In the genomic region with DNA sequence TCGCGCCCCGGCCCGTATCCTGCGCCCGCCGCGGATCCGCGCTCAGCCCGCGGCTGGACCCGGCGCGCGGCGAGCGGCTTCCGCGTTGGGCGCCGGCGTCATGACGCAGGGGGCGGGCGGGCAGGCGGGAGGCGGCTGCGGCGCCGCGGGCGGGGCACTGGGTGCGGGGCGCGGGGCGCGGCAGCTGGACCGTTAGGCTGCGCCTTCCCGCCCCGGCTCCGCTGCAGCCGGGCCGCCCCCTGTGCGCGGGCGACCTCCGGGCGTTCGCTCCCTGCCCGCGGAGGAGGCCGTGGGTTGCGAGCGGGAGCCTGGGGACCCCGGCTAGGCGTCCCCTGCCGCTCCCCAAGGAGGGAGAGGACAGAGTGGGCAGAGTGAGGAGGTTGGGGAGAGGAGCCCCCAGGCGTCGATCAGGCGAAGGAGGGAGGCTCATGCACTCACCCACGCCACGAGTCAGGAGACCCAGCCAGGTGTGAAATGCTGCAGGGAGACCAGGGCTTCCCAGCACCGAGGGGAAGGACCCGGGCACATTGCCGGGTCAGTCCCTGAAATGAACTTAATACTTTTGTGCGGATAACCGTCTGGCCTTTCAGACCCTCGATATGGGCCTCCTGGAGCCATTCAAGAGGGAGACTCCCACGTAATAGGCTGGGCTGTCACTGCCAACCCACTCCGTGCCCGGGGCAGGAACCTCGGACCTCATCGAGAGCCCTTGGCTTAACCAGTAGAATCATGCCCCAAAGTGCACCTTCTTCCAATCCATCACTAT, we compare ENCODE assay signal across 1 cellular context.
A peak's percentile ranks its signal among the peaks of the same experiment; 100 is the strongest.
TF ChIP-seq lines count a peak whose summit lies in the region.

A gene (minus strand): TSS at position 55 of the 766 bp plus-strand sequence. CDS start 252 bp downstream, outside the sequence.

TF ChIP-seq in K562, 482 proteins besides CTCF, POLR2A, EP300 and RAD21 (continued from another document and continues in another):
- TF ChIP-seq, protein P1, sequence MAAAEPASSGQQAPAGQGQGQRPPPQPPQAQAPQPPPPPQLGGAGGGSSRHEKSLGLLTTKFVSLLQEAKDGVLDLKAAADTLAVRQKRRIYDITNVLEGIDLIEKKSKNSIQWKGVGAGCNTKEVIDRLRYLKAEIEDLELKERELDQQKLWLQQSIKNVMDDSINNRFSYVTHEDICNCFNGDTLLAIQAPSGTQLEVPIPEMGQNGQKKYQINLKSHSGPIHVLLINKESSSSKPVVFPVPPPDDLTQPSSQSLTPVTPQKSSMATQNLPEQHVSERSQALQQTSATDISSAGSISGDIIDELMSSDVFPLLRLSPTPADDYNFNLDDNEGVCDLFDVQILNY (CRISPR knock-in tag; IDR thresholded peaks at IDR 0.05), result no peak
- TF ChIP-seq, protein P2, sequence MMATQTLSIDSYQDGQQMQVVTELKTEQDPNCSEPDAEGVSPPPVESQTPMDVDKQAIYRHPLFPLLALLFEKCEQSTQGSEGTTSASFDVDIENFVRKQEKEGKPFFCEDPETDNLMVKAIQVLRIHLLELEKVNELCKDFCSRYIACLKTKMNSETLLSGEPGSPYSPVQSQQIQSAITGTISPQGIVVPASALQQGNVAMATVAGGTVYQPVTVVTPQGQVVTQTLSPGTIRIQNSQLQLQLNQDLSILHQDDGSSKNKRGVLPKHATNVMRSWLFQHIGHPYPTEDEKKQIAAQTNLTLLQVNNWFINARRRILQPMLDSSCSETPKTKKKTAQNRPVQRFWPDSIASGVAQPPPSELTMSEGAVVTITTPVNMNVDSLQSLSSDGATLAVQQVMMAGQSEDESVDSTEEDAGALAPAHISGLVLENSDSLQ (IDR thresholded peaks at IDR 0.05), result no peak
- TF ChIP-seq MAZ (CRISPR knock-in tag; conservative IDR thresholded peaks at IDR 0.05 in 1 of 2, IDR thresholded peaks at IDR 0.05 in 1 of 2) (peak; percentile 75 to 92), ZNF23 (CRISPR knock-in tag; IDR thresholded peaks at IDR 0.05) (no peak), MCM3 (IDR thresholded peaks at IDR 0.05) (no peak), MAFK (IDR thresholded peaks at IDR 0.05; ENCODE audit: low read length) (no peak), ZNF212 (CRISPR knock-in tag; IDR thresholded peaks at IDR 0.05) (no peak), ZFP36 (IDR thresholded peaks at IDR 0.05; ENCODE audit: low read depth, low read length, partially characterized antibody) (no peak), ZNF253 (CRISPR knock-in tag; conservative IDR thresholded peaks at IDR 0.05) (no peak), KLF13 (tag; IDR thresholded peaks at IDR 0.05; ENCODE audit: borderline replicate concordance, low read depth) (no peak), PTBP1 (IDR thresholded peaks at IDR 0.05; ENCODE audit: low read depth, low read length) (no peak), MTA1 (IDR thresholded peaks at IDR 0.05; ENCODE audit: borderline replicate concordance) (no peak), ELF4 (CRISPR knock-in tag; IDR thresholded peaks at IDR 0.05) (no peak), ASH1L (IDR thresholded peaks at IDR 0.05; ENCODE audit: borderline replicate concordance, low read depth, partially characterized antibody) (peak; percentile 23), THRAP3 (IDR thresholded peaks at IDR 0.05; ENCODE audit: borderline replicate concordance) (no peak), PHF8 (IDR thresholded peaks at IDR 0.05; ENCODE audit: borderline replicate concordance, low read length) (peak; percentile 78; the same call in 1 of the 2 replicates), NFIC (IDR thresholded peaks at IDR 0.05) (no peak), FUS (optimal IDR thresholded peaks at IDR 0.05; ENCODE audit: low read depth, low read length) (no peak), KLF6 (CRISPR knock-in tag; IDR thresholded peaks at IDR 0.05; ENCODE audit: borderline replicate concordance) (no peak), ZNF507 (tag; conservative IDR thresholded peaks at IDR 0.05) (no peak), ARNT (IDR thresholded peaks at IDR 0.05) (no peak), POLR2H (tag; IDR thresholded peaks at IDR 0.05; ENCODE audit: low read depth) (peak; percentile 51), IFI16 (CRISPR knock-in tag; IDR thresholded peaks at IDR 0.05) (no peak), SIN3A (IDR thresholded peaks at IDR 0.05; ENCODE audit: borderline replicate concordance in 2 of 2, control insufficient read depth in 1 of 2, low read depth in 2 of 2, low read length in 2 of 2) (peak in 1 of 2 experiments; percentile 81; a peak in 1 of 4 replicates), ZNF780A (CRISPR knock-in tag; IDR thresholded peaks at IDR 0.05) (no peak), BRD9 (IDR thresholded peaks at IDR 0.05; ENCODE audit: low read depth, partially characterized antibody) (no peak), HSF4 (CRISPR knock-in tag; IDR thresholded peaks at IDR 0.05; ENCODE audit: borderline replicate concordance) (no peak), ZNF263 (CRISPR knock-in tag; IDR thresholded peaks at IDR 0.05; ENCODE audit: borderline replicate concordance) (0 out of 2 replicates have a peak, but pooled peaks have one; percentile 37), TRIM28 (IDR thresholded peaks at IDR 0.05) (no peak), OTX1 (CRISPR knock-in tag; IDR thresholded peaks at IDR 0.05) (no peak), DIDO1 (tag; IDR thresholded peaks at IDR 0.05; ENCODE audit: low read depth) (no peak), HNRNPUL1 (IDR thresholded peaks at IDR 0.05; ENCODE audit: low read length) (no peak), TRIM24 (IDR thresholded peaks at IDR 0.05) (no peak), ZNF311 (CRISPR knock-in tag; IDR thresholded peaks at IDR 0.05) (0 out of 2 replicates have a peak, but pooled peaks have one; percentile 42), ZNF174 (CRISPR knock-in tag; IDR thresholded peaks at IDR 0.05) (no peak), MEIS2 (IDR thresholded peaks at IDR 0.05; ENCODE audit: partially characterized antibody) (no peak), BRD4 (IDR thresholded peaks at IDR 0.05) (no peak), SRSF9 (IDR thresholded peaks at IDR 0.05; ENCODE audit: borderline replicate concordance, low read depth, low read length) (no peak), ZNF77 (CRISPR knock-in tag; IDR thresholded peaks at IDR 0.05) (no peak), GABPA (tag; conservative IDR thresholded peaks at IDR 0.05; ENCODE audit: low read depth) (0 out of 2 replicates have a peak, but pooled peaks have one; percentile 5), ATF7 (IDR thresholded peaks at IDR 0.05) (no peak), MCM7 (IDR thresholded peaks at IDR 0.05) (no peak), TSC22D4 (tag; IDR thresholded peaks at IDR 0.05) (no peak), ZC3H4 (CRISPR knock-in tag; IDR thresholded peaks at IDR 0.05; ENCODE audit: borderline replicate concordance) (no peak), HDAC3 (IDR thresholded peaks at IDR 0.05; ENCODE audit: borderline replicate concordance, partially characterized antibody) (no peak)
- TF ChIP-seq, protein P3, sequence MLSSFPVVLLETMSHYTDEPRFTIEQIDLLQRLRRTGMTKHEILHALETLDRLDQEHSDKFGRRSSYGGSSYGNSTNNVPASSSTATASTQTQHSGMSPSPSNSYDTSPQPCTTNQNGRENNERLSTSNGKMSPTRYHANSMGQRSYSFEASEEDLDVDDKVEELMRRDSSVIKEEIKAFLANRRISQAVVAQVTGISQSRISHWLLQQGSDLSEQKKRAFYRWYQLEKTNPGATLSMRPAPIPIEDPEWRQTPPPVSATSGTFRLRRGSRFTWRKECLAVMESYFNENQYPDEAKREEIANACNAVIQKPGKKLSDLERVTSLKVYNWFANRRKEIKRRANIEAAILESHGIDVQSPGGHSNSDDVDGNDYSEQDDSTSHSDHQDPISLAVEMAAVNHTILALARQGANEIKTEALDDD (IDR thresholded peaks at IDR 0.05), result no peak
- TF ChIP-seq, protein P4, sequence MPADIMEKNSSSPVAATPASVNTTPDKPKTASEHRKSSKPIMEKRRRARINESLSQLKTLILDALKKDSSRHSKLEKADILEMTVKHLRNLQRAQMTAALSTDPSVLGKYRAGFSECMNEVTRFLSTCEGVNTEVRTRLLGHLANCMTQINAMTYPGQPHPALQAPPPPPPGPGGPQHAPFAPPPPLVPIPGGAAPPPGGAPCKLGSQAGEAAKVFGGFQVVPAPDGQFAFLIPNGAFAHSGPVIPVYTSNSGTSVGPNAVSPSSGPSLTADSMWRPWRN (IDR thresholded peaks at IDR 0.05; ENCODE audit: low read depth), result no peak
- TF ChIP-seq, protein P5, sequence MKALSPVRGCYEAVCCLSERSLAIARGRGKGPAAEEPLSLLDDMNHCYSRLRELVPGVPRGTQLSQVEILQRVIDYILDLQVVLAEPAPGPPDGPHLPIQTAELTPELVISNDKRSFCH (CRISPR knock-in tag; IDR thresholded peaks at IDR 0.05), result no peak
- TF ChIP-seq, protein P5 (tag; IDR thresholded peaks at IDR 0.05), result peak; percentile 86
- TF ChIP-seq, protein P6, sequence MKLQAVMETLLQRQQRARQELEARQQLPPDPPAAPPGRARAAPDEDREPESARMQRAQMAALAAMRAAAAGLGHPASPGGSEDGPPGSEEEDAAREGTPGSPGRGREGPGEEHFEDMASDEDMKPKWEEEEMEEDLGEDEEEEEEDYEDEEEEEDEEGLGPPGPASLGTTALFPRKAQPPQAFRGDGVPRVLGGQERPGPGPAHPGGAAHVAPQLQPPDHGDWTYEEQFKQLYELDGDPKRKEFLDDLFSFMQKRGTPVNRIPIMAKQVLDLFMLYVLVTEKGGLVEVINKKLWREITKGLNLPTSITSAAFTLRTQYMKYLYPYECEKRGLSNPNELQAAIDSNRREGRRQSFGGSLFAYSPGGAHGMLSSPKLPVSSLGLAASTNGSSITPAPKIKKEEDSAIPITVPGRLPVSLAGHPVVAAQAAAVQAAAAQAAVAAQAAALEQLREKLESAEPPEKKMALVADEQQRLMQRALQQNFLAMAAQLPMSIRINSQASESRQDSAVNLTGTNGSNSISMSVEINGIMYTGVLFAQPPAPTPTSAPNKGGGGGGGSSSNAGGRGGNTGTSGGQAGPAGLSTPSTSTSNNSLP (IDR thresholded peaks at IDR 0.05; ENCODE audit: borderline replicate concordance, low read depth, low read length), result no peak
- TF ChIP-seq, protein P7, sequence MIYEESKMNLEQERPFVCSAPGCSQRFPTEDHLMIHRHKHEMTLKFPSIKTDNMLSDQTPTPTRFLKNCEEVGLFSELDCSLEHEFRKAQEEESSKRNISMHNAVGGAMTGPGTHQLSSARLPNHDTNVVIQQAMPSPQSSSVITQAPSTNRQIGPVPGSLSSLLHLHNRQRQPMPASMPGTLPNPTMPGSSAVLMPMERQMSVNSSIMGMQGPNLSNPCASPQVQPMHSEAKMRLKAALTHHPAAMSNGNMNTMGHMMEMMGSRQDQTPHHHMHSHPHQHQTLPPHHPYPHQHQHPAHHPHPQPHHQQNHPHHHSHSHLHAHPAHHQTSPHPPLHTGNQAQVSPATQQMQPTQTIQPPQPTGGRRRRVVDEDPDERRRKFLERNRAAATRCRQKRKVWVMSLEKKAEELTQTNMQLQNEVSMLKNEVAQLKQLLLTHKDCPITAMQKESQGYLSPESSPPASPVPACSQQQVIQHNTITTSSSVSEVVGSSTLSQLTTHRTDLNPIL (CRISPR knock-in tag; IDR thresholded peaks at IDR 0.05), result no peak
- TF ChIP-seq, protein P8, sequence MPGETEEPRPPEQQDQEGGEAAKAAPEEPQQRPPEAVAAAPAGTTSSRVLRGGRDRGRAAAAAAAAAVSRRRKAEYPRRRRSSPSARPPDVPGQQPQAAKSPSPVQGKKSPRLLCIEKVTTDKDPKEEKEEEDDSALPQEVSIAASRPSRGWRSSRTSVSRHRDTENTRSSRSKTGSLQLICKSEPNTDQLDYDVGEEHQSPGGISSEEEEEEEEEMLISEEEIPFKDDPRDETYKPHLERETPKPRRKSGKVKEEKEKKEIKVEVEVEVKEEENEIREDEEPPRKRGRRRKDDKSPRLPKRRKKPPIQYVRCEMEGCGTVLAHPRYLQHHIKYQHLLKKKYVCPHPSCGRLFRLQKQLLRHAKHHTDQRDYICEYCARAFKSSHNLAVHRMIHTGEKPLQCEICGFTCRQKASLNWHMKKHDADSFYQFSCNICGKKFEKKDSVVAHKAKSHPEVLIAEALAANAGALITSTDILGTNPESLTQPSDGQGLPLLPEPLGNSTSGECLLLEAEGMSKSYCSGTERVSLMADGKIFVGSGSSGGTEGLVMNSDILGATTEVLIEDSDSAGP (CRISPR knock-in tag; IDR thresholded peaks at IDR 0.05), result no peak
- TF ChIP-seq, protein P9, sequence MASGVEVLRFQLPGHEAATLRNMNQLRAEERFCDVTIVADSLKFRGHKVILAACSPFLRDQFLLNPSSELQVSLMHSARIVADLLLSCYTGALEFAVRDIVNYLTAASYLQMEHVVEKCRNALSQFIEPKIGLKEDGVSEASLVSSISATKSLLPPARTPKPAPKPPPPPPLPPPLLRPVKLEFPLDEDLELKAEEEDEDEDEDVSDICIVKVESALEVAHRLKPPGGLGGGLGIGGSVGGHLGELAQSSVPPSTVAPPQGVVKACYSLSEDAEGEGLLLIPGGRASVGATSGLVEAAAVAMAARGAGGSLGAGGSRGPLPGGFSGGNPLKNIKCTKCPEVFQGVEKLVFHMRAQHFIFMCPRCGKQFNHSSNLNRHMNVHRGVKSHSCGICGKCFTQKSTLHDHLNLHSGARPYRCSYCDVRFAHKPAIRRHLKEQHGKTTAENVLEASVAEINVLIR (CRISPR knock-in tag; IDR thresholded peaks at IDR 0.05), result no peak
- TF ChIP-seq, protein P10, sequence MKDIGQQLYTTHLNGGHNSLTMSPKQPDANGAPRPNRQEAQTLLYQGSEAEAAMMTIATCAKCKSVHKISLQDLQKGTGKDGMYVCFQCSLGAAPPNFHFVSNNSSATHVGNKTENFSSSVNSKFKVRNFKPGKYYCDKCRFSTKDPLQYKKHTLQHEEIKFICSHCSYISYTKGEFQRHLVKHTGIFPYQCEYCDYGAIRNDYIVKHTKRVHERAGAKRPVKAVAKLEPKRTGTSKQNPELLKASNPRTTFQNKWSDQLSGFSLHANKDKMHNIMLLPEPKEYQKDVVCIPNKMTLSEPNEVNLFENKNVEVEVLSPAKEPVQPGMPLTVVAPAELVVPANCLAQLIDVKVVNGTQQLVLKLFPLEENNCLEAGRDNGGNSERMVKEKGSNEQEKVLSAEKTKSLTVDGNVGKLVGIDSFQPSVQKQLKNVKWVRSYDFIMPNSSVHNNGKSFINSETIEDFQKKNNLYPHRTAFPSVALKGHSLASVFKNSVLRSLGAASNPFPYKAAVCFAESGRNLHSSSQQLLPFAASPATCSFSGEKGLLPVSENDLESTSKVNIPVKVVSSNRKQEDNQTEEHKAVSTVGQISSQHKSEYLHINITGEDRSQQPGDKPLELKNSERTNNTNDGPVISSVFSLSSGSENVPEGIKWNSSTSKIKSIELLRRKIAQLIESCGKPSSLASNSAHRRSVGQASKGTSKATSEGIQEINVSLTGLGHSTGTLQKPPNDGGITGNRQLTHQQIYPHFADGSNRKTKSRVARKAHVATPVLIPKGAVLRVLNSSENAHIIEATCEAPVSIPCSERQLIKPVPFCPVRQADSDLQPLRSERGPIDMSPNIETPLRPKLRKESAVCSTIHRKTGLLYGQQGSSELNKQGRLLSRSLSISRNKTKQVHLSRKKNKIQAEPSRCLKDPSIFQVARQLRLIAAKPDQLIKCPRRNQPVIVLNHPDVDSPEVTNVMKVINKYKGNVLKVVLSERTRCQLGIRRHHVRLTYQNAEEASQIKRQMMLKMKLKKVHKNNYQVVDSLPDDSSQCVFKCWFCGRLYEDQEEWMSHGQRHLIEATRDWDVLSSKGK (CRISPR knock-in tag; IDR thresholded peaks at IDR 0.05), result no peak
